ENCODE assay signal across 13 cellular contexts in the genomic region with DNA sequence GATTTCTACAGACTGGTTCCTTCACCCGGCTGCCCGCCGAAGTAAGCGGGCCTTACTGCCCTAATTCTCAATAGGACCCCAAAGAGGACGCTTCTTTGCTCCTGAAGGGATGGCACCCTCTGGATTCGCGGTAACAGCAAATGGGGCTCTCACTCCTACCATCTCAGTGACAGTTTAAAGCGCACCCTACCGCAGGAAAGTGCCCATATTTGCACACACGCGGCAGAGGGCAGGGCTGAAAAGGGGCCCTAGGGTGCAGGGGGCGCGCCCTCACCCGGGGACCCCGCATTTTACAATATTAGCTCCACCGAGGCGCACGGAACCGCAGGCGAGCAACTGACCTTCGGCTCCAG. TPM values are rescaled to one million over a fixed set of nuclear protein-coding genes. Genes with fewer than 3 reads are reported as not detected.
DNase-seq lines count a peak whose midpoint lies in the region; ATAC-seq, FAIRE-seq and TF ChIP-seq lines count a peak whose summit lies in the region.
"Had no signal": no experiment of that assay in that cellular context is flagged by ENCODE, and none has a peak within 500 bp of the region (broad histone marks: within the 10 kb centered on the region; RNA-seq: fewer than 3 reads in every experiment).

No MANE protein-coding gene starts in this region.

- no peak for TF ChIP-seq POLR2A in H1 (IDR thresholded peaks at IDR 0.05; ENCODE audit: control extremely low read depth in 1 of 2, low read depth in 2 of 2, low read length in 2 of 2)
- no peak; a peak in 1 of 4 replicates for TF ChIP-seq POLR2A in HepG2 (IDR thresholded peaks at IDR 0.05; ENCODE audit: insufficient read depth in 1 of 2, low read depth in 2 of 2, low read length in 2 of 2)

- WGBS in H1 (ENCODE audit: extremely low coverage in 1 of 2, insufficient coverage in 1 of 2, insufficient read length in 1 of 2, insufficient replicate concordance in 2 of 2, low coverage in 1 of 2, low lambda C conversion rate in 2 of 2, missing lambda C conversion rate in 1 of 2), 2 experiments: 13% methylated on average over 21 of the region's 21 CpGs; no CpG with 5 or more reads in 1 of the 2 experiments
- 26% methylated on average over 15 of the region's 21 CpGs for WGBS in HepG2 (ENCODE audit: low lambda C conversion rate)

- H3K27me3 ChIP-seq in H7 (ENCODE audit: control insufficient read depth, insufficient read depth, low read length) (peaks cover 40% of the 10 kb centered on the region), H1 (replicated peaks in 1 of 4; ENCODE audit: control insufficient read depth in 3 of 4, extremely low read depth in 1 of 4, insufficient read depth in 3 of 4, low read length in 3 of 4) (peaks cover 20 to 36% (median 30%) of the 10 kb centered on the region in 4 experiments), HepG2 (ENCODE audit: control insufficient read depth in 1 of 2, insufficient read depth in 2 of 2, low read length in 2 of 2) (no peaks in the 10 kb centered on the region)

- H3K79me2 ChIP-seq in H1 (ENCODE audit: control insufficient read depth in 1 of 2, insufficient read depth in 2 of 2, low read length in 2 of 2) (no peaks in the 10 kb centered on the region), HepG2 (ENCODE audit: insufficient read depth, low read length) (no peaks in the 10 kb centered on the region)

- peak overlapping the region; percentile 80 to 86 for H3K4me2 ChIP-seq in H1 (ENCODE audit: insufficient read depth in 1 of 2, low read depth in 2 of 2, low read length in 2 of 2)
- H3K4me2 ChIP-seq in HepG2 (ENCODE audit: low read depth, low read length): peak overlapping the region; percentile 74

- H2BK5ac ChIP-seq in H1 (ENCODE audit: low read depth, low read length): no peak overlapping the region

- peak overlapping the region; percentile 21 for H4K5ac ChIP-seq in H1 (ENCODE audit: insufficient read length, low read depth, low read length)

- H2AK5ac ChIP-seq in H1 (ENCODE audit: low read depth, low read length): no peak overlapping the region

- no peak overlapping the region for H2BK12ac ChIP-seq in H1 (ENCODE audit: low read depth, low read length)

- H3K36me3 ChIP-seq in H7 (replicated peaks; ENCODE audit: control insufficient read depth, insufficient read depth, low read length) (no peaks in the 10 kb centered on the region), H1 (ENCODE audit: control insufficient read depth in 2 of 4, insufficient read depth in 4 of 4, low read length in 3 of 4) (peaks cover 0 to 5% (median 0%) of the 10 kb centered on the region in 4 experiments; a peak in 2 of 8 replicates), HepG2 (replicated peaks in 1 of 2; ENCODE audit: control insufficient read depth in 1 of 2, insufficient read depth in 2 of 2, low read length in 2 of 2) (no peaks in the 10 kb centered on the region)

- H3K23ac ChIP-seq in H1 (ENCODE audit: insufficient read length): no peak overlapping the region

- in situ Hi-C loops in HepG2 (cut with HindIII; ENCODE audit: extremely low pct_ligation_motif_present, low pct_unique_long_range_greater_than_20kb) (no loop called here), GM13977 (cut with MboI; ENCODE audit: low pct_unique_long_range_greater_than_20kb, low sequenced_read_pairs, unreplicated experiment) (no loop called here)

- peaks cover 6% of the 10 kb centered on the region; the same call in 1 of the 2 replicates for H3K23me2 ChIP-seq in H1 (ENCODE audit: low read depth, low read length)

- BruUV-seq in HepG2 (replicated peaks; lab: Mats Ljungman, UMichigan): no TSS peak

- FAIRE-seq in H1 (lab: Jason Lieb, UNC) (no peak), HepG2 (lab: Jason Lieb, UNC) (no peak)

- no peaks in the 10 kb centered on the region for H3K79me1 ChIP-seq in H1 (ENCODE audit: low read depth, low read length)

- CTCF ChIA-PET in H1 (lab: Charles Lee; ENCODE audit: partially characterized antibody) (interaction anchor here (0.5 to 1.1 kb wide), 3 partner anchors 8 to 782 kb away, joined by 3 read pairs; no protein-coding TSS in a partner anchor), HepG2 (lab: Yijun Ruan, JAX; ENCODE audit: low intra/inter-chr PET ratio, low total read pairs) (no interaction called here)

- TF ChIP-seq RAD21 in H1 (IDR thresholded peaks at IDR 0.05 in 1 of 2, conservative IDR thresholded peaks at IDR 0.05 in 1 of 2; ENCODE audit: low read depth in 2 of 2, low read length in 2 of 2) (no peak), HepG2 (CRISPR knock-in tag; IDR thresholded peaks at IDR 0.05) (no peak)

- no peak overlapping the region for H3K9ac ChIP-seq in H1 (replicated peaks in 1 of 4; ENCODE audit: extremely low read depth in 1 of 4, low read depth in 3 of 4, low read length in 3 of 4)
- H3K9ac ChIP-seq in HepG2 (ENCODE audit: insufficient read depth, low read depth, low read length): peak overlapping the region; percentile 32

- no peak overlapping the region for H2BK15ac ChIP-seq in H1 (ENCODE audit: low read length)

- TF ChIP-seq EP300 in H1 (IDR thresholded peaks at IDR 0.05; ENCODE audit: borderline replicate concordance in 1 of 2, low read depth in 2 of 2, low read length in 2 of 2) (no peak), HepG2 (IDR thresholded peaks at IDR 0.05; ENCODE audit: low read depth in 2 of 2, low read length in 2 of 2) (no peak), HepG2 (CRISPR knock-in tag; IDR thresholded peaks at IDR 0.05; ENCODE audit: borderline replicate concordance) (no peak)

- H3K4me1 ChIP-seq in H1 (replicated peaks in 1 of 4; ENCODE audit: control insufficient read depth in 3 of 4, insufficient read depth in 4 of 4, low read length in 3 of 4) (peaks cover 0 to 7% (median 2%) of the 10 kb centered on the region in 4 experiments; a peak in 4 of 7 replicates), HepG2 (ENCODE audit: insufficient read depth, low read length) (peaks cover 69% of the 10 kb centered on the region)

- no peak overlapping the region for H2BK20ac ChIP-seq in H1 (ENCODE audit: low read length)

- POLR2A ChIA-PET in H1 (lab: Charles Lee; ENCODE audit: partially characterized antibody): no interaction called here
- POLR2A ChIA-PET in HepG2 (lab: Yijun Ruan, JAX): interaction anchor here (0.7 to 1.0 kb wide), 2 partner anchors 11 to 12 kb away, joined by 3 to 4 read pairs; no protein-coding TSS in a partner anchor

- intact Hi-C loops in HepG2 (cut with micrococcal nuclease; ENCODE audit: unreplicated experiment): no loop called here
- intact Hi-C loops in sciatic nerve (cut with DNase I): no loop called here

- 0 out of 2 replicates have a peak overlapping the region, but pooled peaks have one; percentile 24 for H3K18ac ChIP-seq in H1 (ENCODE audit: extremely low read depth, low read length)

- H3K9me3 ChIP-seq in H1 (ENCODE audit: insufficient read depth in 2 of 2, low read depth in 1 of 2, low read length in 1 of 2): peaks cover 3 to 10% of the 10 kb centered on the region in 2 experiments; a peak in 3 of 4 replicates
- no peaks in the 10 kb centered on the region for H3K9me3 ChIP-seq in HepG2 (ENCODE audit: low read length)

- H2BK120ac ChIP-seq in H1 (replicated peaks; ENCODE audit: low read depth, low read length): no peak overlapping the region

- H4K8ac ChIP-seq in H1 (ENCODE audit: extremely low read depth, insufficient read depth, low read length): peak overlapping the region; percentile 81

- H3K27ac ChIP-seq in H1 (ENCODE audit: low read depth, low read length) (no peak overlapping the region), HepG2 (ENCODE audit: extremely low read length, insufficient read depth, low read length) (peak overlapping the region; percentile 48)

- no peak overlapping the region for H3K56ac ChIP-seq in H1 (replicated peaks; ENCODE audit: insufficient read length, low read depth, low read length)

- H3K4ac ChIP-seq in H1 (replicated peaks; ENCODE audit: insufficient read length, low read depth, low read length): no peak overlapping the region

- H3K4me3 ChIP-seq in H7 (ENCODE audit: insufficient read depth, low read depth, low read length): peak overlapping the region; percentile 45
- H3K4me3 ChIP-seq in H1 (ENCODE audit: extremely low read depth in 1 of 4, insufficient read depth in 2 of 4, low read depth in 3 of 4, low read length in 4 of 4): peak overlapping the region; percentile 28 to 57 (median 52)
- H3K4me3 ChIP-seq in HepG2 (replicated peaks in 1 of 3; ENCODE audit: insufficient read depth in 1 of 3, low read depth in 2 of 3, low read length in 3 of 3): peak overlapping the region; percentile 42 to 63 (median 53); a peak in 4 of 6 replicates

- H2AFZ ChIP-seq in H1 (ENCODE audit: low read length): peak overlapping the region; percentile 79; the same call in 1 of the 2 replicates
- H2AFZ ChIP-seq in HepG2 (ENCODE audit: low read length): peak overlapping the region; percentile 73

- H4K20me1 ChIP-seq in H1 (replicated peaks in 1 of 2; ENCODE audit: control insufficient read depth in 1 of 2, insufficient read depth in 2 of 2, low read length in 2 of 2) (no peaks in the 10 kb centered on the region), HepG2 (ENCODE audit: insufficient read depth, low read length) (no peaks in the 10 kb centered on the region)

- ATAC-seq in HepG2: peak; percentile 33; the same call in 2 of the 3 replicates
- ATAC-seq in sciatic nerve: peak; percentile 25
- no peak for ATAC-seq in GM21447 (IDR thresholded peaks at IDR 0.05; ENCODE audit: unreplicated experiment)
- ATAC-seq: activated T-helper 17 cell treated with anti-CD3 and anti-CD28 coated beads, Interleukin-2, amount 50 U/mL, for 72 hours had no signal

- TF ChIP-seq CTCF in H1 (IDR thresholded peaks at IDR 0.05; ENCODE audit: control extremely low read depth in 1 of 3, insufficient read depth in 1 of 3, low read depth in 1 of 3, low read length in 3 of 3) (no peak), HepG2 (CRISPR knock-in tag; IDR thresholded peaks at IDR 0.05) (peak; percentile 31; the same call in 1 of the 2 replicates), GM13977 (IDR thresholded peaks at IDR 0.05; ENCODE audit: extremely low read depth, insufficient read depth, missing control alignments) (no peak)

- H4K91ac ChIP-seq in H1 (replicated peaks; ENCODE audit: insufficient read length, low read length): no peak overlapping the region

- no peak overlapping the region for H3K14ac ChIP-seq in H1 (ENCODE audit: insufficient read length)

- DNase-seq in H7: peak; percentile 68
- no peak for DNase-seq in H1 (ENCODE audit: low read depth in 1 of 2, low spot score in 2 of 2)
- DNase-seq in HepG2 (ENCODE audit: low spot score): no peak
- no peak for DNase-seq in sciatic nerve (ENCODE audit: low spot score)
- no peak for DNase-seq in GM13977 (ENCODE audit: low spot score)
- DNase-seq in 8988T: no peak
- no peak for DNase-seq in NCI-H510A treated with DMSO at 0.1 percent for 48 hours (lab: John Stamatoyannopoulos, UW)
- DNase-seq: activated CD4-positive, alpha-beta T cell treated with anti-CD3 and anti-CD28 coated beads, Interleukin-2, amount 50 U/mL, for 4 hours; immature natural killer cell; NCI-H1092; NCI-H345 had no signal

RNA-seq across cellular contexts. Expression of a gene that starts 1.0 kb away (rescaled TPM):
- 0.11 TPM in 1 of 2 replicates, not detected in the other for total RNA-seq in H7 (2014; rRNA removed; shearing (Covaris generic))
- total RNA-seq in H1 (2021; fragmentation: NEBNext Ultra II Directional; extraction: Animal tissue kit (Norgen Biotek cat#: 25700)): not detected in 2 replicates
- polyA plus RNA-seq in H1 (2011; rRNA removed) (0.05 and 0.09 TPM in 2 replicates), HepG2 (2011; rRNA removed) (0.38 and 0.59 TPM in 2 replicates)
- polyA plus RNA-seq in H1 (2011; cell fraction: cytosol; rRNA removed): 0.26 TPM
- 0.36 TPM for polyA plus RNA-seq in H1 (2011; cell fraction: nucleus; rRNA removed)
- 0.06 to 0.17 TPM (median 0.12 TPM) in 4 replicates for polyA plus RNA-seq in H1 (2012, experiment 1 of 2)
- polyA plus RNA-seq in H1 (2012, experiment 2 of 2): not detected
- 0.04 TPM for polyA plus RNA-seq in H1 (2013, experiment 1 of 2)
- 0.06 TPM for polyA plus RNA-seq in H1 (2013, experiment 2 of 2)
- 0.16 TPM in 1 of 2 replicates, not detected in the other for polyA minus RNA-seq in H1 (2011; rRNA and poly(A)+ RNA removed)
- not detected for polyA minus RNA-seq in H1 (2011; cell fraction: cytosol; rRNA and poly(A)+ RNA removed)
- 0.50 TPM for polyA minus RNA-seq in H1 (2011; cell fraction: nucleus; rRNA and poly(A)+ RNA removed)
- total RNA-seq in HepG2 (2016; rRNA removed; fragmentation: Illumina TruSeq; extraction: Trizol) (0.60 and 1.2 TPM in 2 replicates), sciatic nerve (1.3 TPM)
- total RNA-seq in HepG2 (2016; cell fraction: cytosol; rRNA removed; fragmentation: Illumina TruSeq; extraction: Trizol; ENCODE audit: low read depth): 0.53 and 0.61 TPM in 2 replicates
- 0.43 and 0.89 TPM in 2 replicates for total RNA-seq in HepG2 (2016; cell fraction: insoluble cytoplasmic fraction; rRNA removed; fragmentation: Illumina TruSeq; extraction: Trizol)
- 0.90 and 0.96 TPM in 2 replicates for total RNA-seq in HepG2 (2016; cell fraction: membrane; rRNA removed; fragmentation: Illumina TruSeq; extraction: Trizol)
- total RNA-seq in HepG2 (2016; cell fraction: nucleus; rRNA removed; fragmentation: Illumina TruSeq; extraction: Trizol): 1.0 and 1.1 TPM in 2 replicates
- polyA plus RNA-seq in HepG2 (2011; cell fraction: cytosol; rRNA removed): 0.24 and 0.28 TPM in 2 replicates
- polyA plus RNA-seq in HepG2 (2011; cell fraction: nucleus; rRNA removed): 0.84 and 1.1 TPM in 2 replicates
- 0.49 and 1.2 TPM in 2 replicates for polyA plus RNA-seq in HepG2 (2012)
- polyA plus RNA-seq in HepG2 (2016; cell fraction: cytosol; fragmentation: Illumina TruSeq; extraction: Trizol; ENCODE audit: low read depth): 0.42 and 0.53 TPM in 2 replicates
- 0.80 and 0.84 TPM in 2 replicates for polyA plus RNA-seq in HepG2 (2016; cell fraction: insoluble cytoplasmic fraction; fragmentation: Illumina TruSeq; extraction: Trizol; ENCODE audit: low read depth)
- 0.63 and 0.65 TPM in 2 replicates for polyA plus RNA-seq in HepG2 (2016; cell fraction: membrane; fragmentation: Illumina TruSeq; extraction: Trizol; ENCODE audit: low read depth)
- 1.5 and 1.6 TPM in 2 replicates for polyA plus RNA-seq in HepG2 (2016; cell fraction: nucleus; fragmentation: Illumina TruSeq; extraction: Trizol; ENCODE audit: insufficient read depth, low read depth)
- polyA minus RNA-seq in HepG2 (2011; rRNA and poly(A)+ RNA removed; ENCODE audit: low replicate concordance): 0.05 and 0.22 TPM in 2 replicates
- not detected in 2 replicates for polyA minus RNA-seq in HepG2 (2011; cell fraction: cytosol; rRNA and poly(A)+ RNA removed)
- 0.77 and 0.99 TPM in 2 replicates for polyA minus RNA-seq in HepG2 (2011; cell fraction: nucleus; rRNA and poly(A)+ RNA removed)
- polyA plus RNA-seq: immature natural killer cell had no signal
